8 cellular contexts compared by ENCODE assay signal in the genomic region with DNA sequence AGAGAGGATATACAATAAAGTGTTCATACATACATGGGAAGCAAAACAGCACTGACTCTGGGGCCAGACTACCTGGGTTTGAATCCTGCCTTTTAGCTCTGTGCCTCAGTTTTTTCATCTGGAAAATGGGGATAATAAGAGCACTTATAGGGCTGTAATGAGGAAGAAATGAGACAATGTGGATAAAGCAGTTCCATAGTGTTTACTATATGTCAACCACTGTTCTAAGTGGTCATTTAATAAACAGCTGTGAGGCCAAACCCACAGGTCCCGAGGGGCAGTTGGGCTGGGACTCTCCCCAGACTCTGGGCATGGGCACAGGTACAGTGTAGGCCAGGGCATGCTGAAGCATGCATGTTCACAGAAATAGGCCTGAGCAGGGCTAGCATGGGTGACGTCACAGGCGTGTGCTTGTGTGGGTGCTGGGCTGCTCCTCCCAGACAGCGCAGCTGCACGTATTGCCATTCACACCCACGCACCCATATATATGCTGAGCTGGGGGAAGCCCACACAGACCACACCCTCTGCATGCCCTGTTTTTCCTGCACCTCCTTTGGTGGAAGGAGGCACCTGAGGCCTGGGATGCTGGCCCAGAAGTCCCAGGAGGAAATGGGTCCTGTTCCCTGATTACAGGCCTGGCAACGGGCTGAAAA. TPM values are rescaled to one million over a fixed set of nuclear protein-coding genes. Genes with fewer than 3 reads are reported as not detected.
A peak's percentile ranks its signal among the peaks of the same experiment; 100 is the strongest.
DNase-seq lines count a peak whose midpoint lies in the region; ATAC-seq and TF ChIP-seq lines count a peak whose summit lies in the region.

No MANE protein-coding gene starts in this region.

- H3K4me1 ChIP-seq in tibial nerve, result peaks cover 0 to 25% (median 3%) of the 10 kb centered on the region in 4 donors

- no peak for TF ChIP-seq POLR2A in tibial nerve (IDR thresholded peaks at IDR 0.05)

- 60 to 71% methylated on average over 7 of the region's 7 CpGs for WGBS in tibial nerve, 2 donors

- H3K36me3 ChIP-seq in tibial nerve, result no peaks in the 10 kb centered on the region

- no peaks in the 10 kb centered on the region for H3K9me3 ChIP-seq in tibial nerve

- no peak for TF ChIP-seq EP300 in tibial nerve (IDR thresholded peaks at IDR 0.05)

- H3K27me3 ChIP-seq in tibial nerve, result no peaks in the 10 kb centered on the region

- H3K27ac ChIP-seq in tibial nerve, result no peak overlapping the region
- H3K27ac ChIP-seq in coronary artery, result no peak overlapping the region

- peak; percentile 63 for ATAC-seq in GM18511 (IDR thresholded peaks at IDR 0.05; ENCODE audit: unreplicated experiment)
- peak; percentile 22 for ATAC-seq in HG02981 (IDR thresholded peaks at IDR 0.05; ENCODE audit: unreplicated experiment)
- ATAC-seq in HG03139 (IDR thresholded peaks at IDR 0.05; ENCODE audit: unreplicated experiment), result no peak

- no peak for TF ChIP-seq CTCF in tibial nerve (IDR thresholded peaks at IDR 0.05)
- no peak for TF ChIP-seq CTCF in coronary artery (IDR thresholded peaks at IDR 0.05)

- DNase-seq in activated CD4-positive, alpha-beta T cell treated with anti-CD3 and anti-CD28 coated beads, Interleukin-2, amount 50 U/mL, for 1 hour, result peak; percentile 50
- DNase-seq in mesenteric fat pad (ENCODE audit: low spot score) (peak; percentile 53), tibial nerve (ENCODE audit: low spot score in 2 of 2) (no peak), SKM-1 treated with dmso at 0.1 percent for 144 hours (lab: John Stamatoyannopoulos, UW; ENCODE audit: unreplicated experiment) (no peak), coronary artery (ENCODE audit: low spot score) (no peak)

- H3K4me3 ChIP-seq in tibial nerve (no peak overlapping the region), coronary artery (no peak overlapping the region)

RNA-seq across cellular contexts. Expression of gene PLCG1, which starts 3.5 kb away (rescaled TPM):
- total RNA-seq in mesenteric fat pad (76.1 TPM), tibial nerve (100 to 1,000 TPM; 127 to 165 (median 144) TPM)

Comparison
In these comparisons a context has a peak if more than half of its experiments do, and no peak if none do; other contexts are left out.
1. DNase-seq: peak in activated CD4-positive, alpha-beta T cell treated with anti-CD3 and anti-CD28 coated beads, Interleukin-2, amount 50 U/mL, for 1 hour (single experiment) and mesenteric fat pad (single experiment); none in tibial nerve (0 of 2), SKM-1 treated with dmso at 0.1 percent for 144 hours (single experiment) and coronary artery (single experiment).